8 cellular contexts compared by ENCODE assay signal in the genomic region with DNA sequence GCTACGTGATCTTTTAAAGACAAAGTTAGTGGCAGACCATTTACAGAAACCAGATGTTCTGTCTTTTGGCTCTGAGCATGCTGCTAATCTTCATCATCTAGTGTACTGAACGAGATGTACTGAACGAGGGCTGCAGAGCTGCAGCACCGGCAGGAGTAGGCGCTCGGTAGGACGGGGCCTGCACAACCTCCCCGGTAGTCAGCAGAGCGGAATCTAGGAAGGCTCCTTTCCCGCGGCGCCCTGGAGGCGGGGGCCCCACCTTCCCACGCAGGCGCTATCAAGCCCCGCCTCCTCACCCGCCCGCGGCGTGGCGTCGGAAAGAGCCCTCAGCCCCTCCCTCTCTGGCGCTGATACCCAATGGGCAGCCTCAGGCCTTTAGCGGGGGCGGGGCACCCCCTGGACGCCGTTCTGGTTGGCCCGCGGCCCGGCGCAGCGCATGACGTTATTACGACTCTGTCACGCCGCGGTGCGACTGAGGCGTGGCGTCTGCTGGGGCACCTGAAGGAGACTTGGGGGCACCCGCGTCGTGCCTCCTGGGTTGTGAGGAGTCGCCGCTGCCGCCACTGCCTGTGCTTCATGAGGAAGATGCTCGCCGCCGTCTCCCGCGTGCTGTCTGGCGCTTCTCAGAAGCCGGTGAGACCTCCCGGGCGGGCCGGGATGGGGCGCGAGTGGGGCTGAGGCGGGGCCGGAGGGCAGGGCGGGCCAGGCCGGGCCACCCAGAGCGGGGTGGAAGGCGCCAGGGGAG. TPM values are rescaled to one million over a fixed set of nuclear protein-coding genes. Genes with fewer than 3 reads are reported as not detected.
DNase-seq lines count a peak whose midpoint lies in the region; ATAC-seq and TF ChIP-seq lines count a peak whose summit lies in the region.

Gene PDHA1, plus strand, starts transcription at position 466 of the 745 bp plus-strand sequence. Its CDS starts 111 bp downstream, at position 577.

- H3K27me3 Mint-ChIP-seq in chondrocyte (ENCODE audit: low read depth), result no peaks in the 10 kb centered on the region

- no peaks in the 10 kb centered on the region for H3K27me3 ChIP-seq in kidney epithelial cell (ENCODE audit: control insufficient read depth, insufficient read depth, low read length)

- peak within 1 kb of the TSS; percentile 46 for H3K4me3 ChIP-seq in kidney epithelial cell (ENCODE audit: low read depth, low read length)

- ATAC-seq in HG03439 (IDR thresholded peaks at IDR 0.05; ENCODE audit: unreplicated experiment), result peak; percentile 99

- H3K36me3 ChIP-seq in kidney epithelial cell (ENCODE audit: control insufficient read depth, insufficient read depth, low read length), result no peaks in the 10 kb centered on the region

- no peaks in the 10 kb centered on the region for H3K36me3 Mint-ChIP-seq in chondrocyte (ENCODE audit: low read depth)

- peaks cover 26% of the 10 kb centered on the region for H3K4me1 Mint-ChIP-seq in chondrocyte (ENCODE audit: low read depth)

- peak; percentile 72 to 78 for DNase-seq in AML-193 (lab: John Stamatoyannopoulos, UW)
- DNase-seq in NCI-H510A treated with DMSO at 0.1 percent for 48 hours (lab: John Stamatoyannopoulos, UW), result peak; percentile 87
- peak; percentile 77 to 79 for DNase-seq in activated CD4-positive, alpha-beta T cell treated with anti-CD3 and anti-CD28 coated beads for 24 hours (ENCODE audit: low read depth in 2 of 2)
- peak; percentile 96 for DNase-seq in chondrocyte (ENCODE audit: low spot score)
- peak; percentile 39 for DNase-seq in kidney epithelial cell (ENCODE audit: low read depth)
- DNase-seq in stimulated activated CD4-positive, alpha-beta T cell treated with anti-CD3 and anti-CD28 coated beads, Interleukin-15, amount 100 ng/mL, for 48 hours (ENCODE audit: low read depth in 2 of 2), result peak; percentile 84 to 86

- peaks cover 6% of the 10 kb centered on the region for H3K9me3 Mint-ChIP-seq in chondrocyte (ENCODE audit: low read depth)

- no peak for TF ChIP-seq CTCF in chondrocyte (IDR thresholded peaks at IDR 0.05)
- no peak for TF ChIP-seq CTCF in kidney epithelial cell (IDR thresholded peaks at IDR 0.05; ENCODE audit: insufficient read depth, low read length, poor library complexity, severe bottlenecking)

- TF ChIP-seq POLR2A in GM19193 (IDR thresholded peaks at IDR 0.05; ENCODE audit: extremely low read depth, insufficient read depth, insufficient read length), result peak; percentile 63

- H3K27ac Mint-ChIP-seq in chondrocyte (ENCODE audit: unreplicated experiment), result peak within 1 kb of the TSS; percentile 92

- H3K4me3 Mint-ChIP-seq in chondrocyte (ENCODE audit: unreplicated experiment), result peak within 1 kb of the TSS; percentile 79

RNA-seq across cellular contexts. Expression of gene PDHA1, which starts in this region (rescaled TPM):
- total RNA-seq in chondrocyte, result 119 to 134 TPM (median 129 TPM) in 3 replicates
- total RNA-seq in kidney epithelial cell, result 40.6 and 74.7 TPM in 2 replicates

Comparison
In these comparisons a context has a peak if more than half of its experiments do, and no peak if none do; other contexts are left out.
1. Peak in every context shown above with its lines: DNase-seq, ATAC-seq and H3K4me3 ChIP-seq.
2. DNase-seq: peak in every context shown above with its lines; median percentile 96 in chondrocyte; 87 in NCI-H510A treated with DMSO at 0.1 percent for 48 hours; 85 in stimulated activated CD4-positive, alpha-beta T cell treated with anti-CD3 and anti-CD28 coated beads, Interleukin-15, amount 100 ng/mL, for 48 hours; 78 in activated CD4-positive, alpha-beta T cell treated with anti-CD3 and anti-CD28 coated beads for 24 hours; 75 in AML-193; 39 in kidney epithelial cell.